ENCODE assay signal across 1 cellular context in the genomic region with DNA sequence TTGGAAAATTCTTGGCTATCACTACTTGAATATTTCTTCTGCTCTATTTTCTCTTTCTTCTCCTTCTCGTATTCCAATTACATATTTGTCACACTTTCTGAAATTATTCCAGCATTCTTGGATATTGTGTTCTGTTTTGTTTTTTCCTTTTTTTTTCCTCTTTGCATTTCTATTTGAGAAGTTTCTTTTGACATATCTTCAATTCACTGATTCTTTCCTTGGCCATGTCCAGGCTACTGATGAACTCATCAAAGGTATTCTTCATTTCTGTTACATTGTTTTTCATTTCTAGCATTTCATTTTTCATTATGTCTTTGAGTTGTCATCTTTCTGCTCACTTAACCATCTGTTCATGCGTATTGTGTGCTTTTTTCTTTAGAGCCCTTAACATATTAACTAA.
TF ChIP-seq lines count a peak whose summit lies in the region.

No MANE protein-coding gene starts in this region.

TF ChIP-seq in K562, 482 proteins besides CTCF, POLR2A, EP300 and RAD21:
- TF ChIP-seq DACH1 (IDR thresholded peaks at IDR 0.05; ENCODE audit: partially characterized antibody): no peak
- TF ChIP-seq TRIM28 (IDR thresholded peaks at IDR 0.05): peak; percentile 91
- TF ChIP-seq POLR3G (IDR thresholded peaks at IDR 0.05; ENCODE audit: extremely low read depth, insufficient read length, insufficient replicate concordance): no peak
- no peak for TF ChIP-seq ZFP30 (CRISPR knock-in tag; IDR thresholded peaks at IDR 0.05; ENCODE audit: borderline replicate concordance)
- TF ChIP-seq POLR3A (IDR thresholded peaks at IDR 0.05; ENCODE audit: borderline replicate concordance, extremely low read depth, insufficient read depth, insufficient read length): no peak
- no peak for TF ChIP-seq DMBX1 (CRISPR knock-in tag; IDR thresholded peaks at IDR 0.05; ENCODE audit: borderline replicate concordance)
- TF ChIP-seq, protein P1, sequence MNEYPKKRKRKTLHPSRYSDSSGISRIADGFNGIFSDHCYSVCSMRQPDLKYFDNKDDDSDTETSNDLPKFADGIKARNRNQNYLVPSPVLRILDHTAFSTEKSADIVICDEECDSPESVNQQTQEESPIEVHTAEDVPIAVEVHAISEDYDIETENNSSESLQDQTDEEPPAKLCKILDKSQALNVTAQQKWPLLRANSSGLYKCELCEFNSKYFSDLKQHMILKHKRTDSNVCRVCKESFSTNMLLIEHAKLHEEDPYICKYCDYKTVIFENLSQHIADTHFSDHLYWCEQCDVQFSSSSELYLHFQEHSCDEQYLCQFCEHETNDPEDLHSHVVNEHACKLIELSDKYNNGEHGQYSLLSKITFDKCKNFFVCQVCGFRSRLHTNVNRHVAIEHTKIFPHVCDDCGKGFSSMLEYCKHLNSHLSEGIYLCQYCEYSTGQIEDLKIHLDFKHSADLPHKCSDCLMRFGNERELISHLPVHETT (CRISPR knock-in tag; conservative IDR thresholded peaks at IDR 0.05 in 1 of 2, IDR thresholded peaks at IDR 0.05 in 1 of 2): no peak
- no peak for TF ChIP-seq POLR2AphosphoS2 (IDR thresholded peaks at IDR 0.05; ENCODE audit: low read length)
- 0 out of 2 replicates have a peak, but pooled peaks have one; percentile 61 for TF ChIP-seq CBX5 (IDR thresholded peaks at IDR 0.05; ENCODE audit: borderline replicate concordance, low read depth)
- peak in 1 of 2 experiments; percentile 60; a peak in 2 of 4 replicates for TF ChIP-seq TRIM24 (IDR thresholded peaks at IDR 0.05)
- TF ChIP-seq RBM25 (IDR thresholded peaks at IDR 0.05; ENCODE audit: low read depth, low read length, severe bottlenecking): peak; percentile 72
- TF ChIP-seq ZBTB12 (CRISPR knock-in tag; IDR thresholded peaks at IDR 0.05): no peak
- TF ChIP-seq, protein P2, sequence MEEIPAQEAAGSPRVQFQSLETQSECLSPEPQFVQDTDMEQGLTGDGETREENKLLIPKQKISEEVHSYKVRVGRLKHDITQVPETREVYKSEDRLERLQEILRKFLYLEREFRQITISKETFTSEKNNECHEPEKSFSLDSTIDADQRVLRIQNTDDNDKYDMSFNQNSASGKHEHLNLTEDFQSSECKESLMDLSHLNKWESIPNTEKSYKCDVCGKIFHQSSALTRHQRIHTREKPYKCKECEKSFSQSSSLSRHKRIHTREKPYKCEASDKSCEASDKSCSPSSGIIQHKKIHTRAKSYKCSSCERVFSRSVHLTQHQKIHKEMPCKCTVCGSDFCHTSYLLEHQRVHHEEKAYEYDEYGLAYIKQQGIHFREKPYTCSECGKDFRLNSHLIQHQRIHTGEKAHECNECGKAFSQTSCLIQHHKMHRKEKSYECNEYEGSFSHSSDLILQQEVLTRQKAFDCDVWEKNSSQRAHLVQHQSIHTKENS (CRISPR knock-in tag; IDR thresholded peaks at IDR 0.05): no peak
- peak; percentile 57; the same call in 1 of the 2 replicates for TF ChIP-seq HLTF (IDR thresholded peaks at IDR 0.05)
- TF ChIP-seq ZNF609 (CRISPR knock-in tag; IDR thresholded peaks at IDR 0.05; ENCODE audit: borderline replicate concordance): no peak
- TF ChIP-seq BCL6 (CRISPR knock-in tag; IDR thresholded peaks at IDR 0.05): no peak
- TF ChIP-seq IRF2 (CRISPR knock-in tag; IDR thresholded peaks at IDR 0.05): no peak
- no peak for TF ChIP-seq CREB1 (IDR thresholded peaks at IDR 0.05)
- no peak for TF ChIP-seq CREB1 (CRISPR knock-in tag; IDR thresholded peaks at IDR 0.05)
- peak; percentile 60; the same call in 1 of the 2 replicates for TF ChIP-seq SMARCA5 (IDR thresholded peaks at IDR 0.05)
- TF ChIP-seq RHOXF2B (CRISPR knock-in tag; conservative IDR thresholded peaks at IDR 0.05): no peak
- TF ChIP-seq ZFP1 (CRISPR knock-in tag; IDR thresholded peaks at IDR 0.05): no peak
- peak; percentile 92 for TF ChIP-seq ZNF280A (IDR thresholded peaks at IDR 0.05; ENCODE audit: low read depth, partially characterized antibody)
- TF ChIP-seq SRSF1 (IDR thresholded peaks at IDR 0.05; ENCODE audit: low read depth, low read length): no peak
- no peak for TF ChIP-seq TAL1 (IDR thresholded peaks at IDR 0.05)
- TF ChIP-seq XRCC4 (IDR thresholded peaks at IDR 0.05; ENCODE audit: extremely low read depth, insufficient read depth, insufficient read length): no peak
- no peak for TF ChIP-seq GATAD2B (IDR thresholded peaks at IDR 0.05; ENCODE audit: borderline replicate concordance)
- TF ChIP-seq SRSF7 (optimal IDR thresholded peaks at IDR 0.05; ENCODE audit: low read depth, low read length): no peak
- TF ChIP-seq, protein P3, sequence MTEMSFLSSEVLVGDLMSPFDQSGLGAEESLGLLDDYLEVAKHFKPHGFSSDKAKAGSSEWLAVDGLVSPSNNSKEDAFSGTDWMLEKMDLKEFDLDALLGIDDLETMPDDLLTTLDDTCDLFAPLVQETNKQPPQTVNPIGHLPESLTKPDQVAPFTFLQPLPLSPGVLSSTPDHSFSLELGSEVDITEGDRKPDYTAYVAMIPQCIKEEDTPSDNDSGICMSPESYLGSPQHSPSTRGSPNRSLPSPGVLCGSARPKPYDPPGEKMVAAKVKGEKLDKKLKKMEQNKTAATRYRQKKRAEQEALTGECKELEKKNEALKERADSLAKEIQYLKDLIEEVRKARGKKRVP (CRISPR knock-in tag; IDR thresholded peaks at IDR 0.05): no peak
- TF ChIP-seq KDM5B (IDR thresholded peaks at IDR 0.05; ENCODE audit: insufficient replicate concordance, low read depth, low read length): no peak
- peak in 1 of 2 experiments; percentile 92; a peak in 2 of 3 replicates for TF ChIP-seq CBX3 (IDR thresholded peaks at IDR 0.05; ENCODE audit: borderline replicate concordance in 1 of 2, low read length in 2 of 2)
- no peak for TF ChIP-seq POLR2AphosphoS5 (IDR thresholded peaks at IDR 0.05; ENCODE audit: control insufficient read depth, insufficient read depth, low read depth, low read length)
- no peak for TF ChIP-seq CHD1 (IDR thresholded peaks at IDR 0.05; ENCODE audit: low read length)
- TF ChIP-seq, protein P4, sequence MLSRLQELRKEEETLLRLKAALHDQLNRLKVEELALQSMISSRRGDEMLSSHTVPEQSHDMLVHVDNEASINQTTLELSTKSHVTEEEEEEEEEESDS (CRISPR knock-in tag; IDR thresholded peaks at IDR 0.05): no peak
- TF ChIP-seq, protein P5, sequence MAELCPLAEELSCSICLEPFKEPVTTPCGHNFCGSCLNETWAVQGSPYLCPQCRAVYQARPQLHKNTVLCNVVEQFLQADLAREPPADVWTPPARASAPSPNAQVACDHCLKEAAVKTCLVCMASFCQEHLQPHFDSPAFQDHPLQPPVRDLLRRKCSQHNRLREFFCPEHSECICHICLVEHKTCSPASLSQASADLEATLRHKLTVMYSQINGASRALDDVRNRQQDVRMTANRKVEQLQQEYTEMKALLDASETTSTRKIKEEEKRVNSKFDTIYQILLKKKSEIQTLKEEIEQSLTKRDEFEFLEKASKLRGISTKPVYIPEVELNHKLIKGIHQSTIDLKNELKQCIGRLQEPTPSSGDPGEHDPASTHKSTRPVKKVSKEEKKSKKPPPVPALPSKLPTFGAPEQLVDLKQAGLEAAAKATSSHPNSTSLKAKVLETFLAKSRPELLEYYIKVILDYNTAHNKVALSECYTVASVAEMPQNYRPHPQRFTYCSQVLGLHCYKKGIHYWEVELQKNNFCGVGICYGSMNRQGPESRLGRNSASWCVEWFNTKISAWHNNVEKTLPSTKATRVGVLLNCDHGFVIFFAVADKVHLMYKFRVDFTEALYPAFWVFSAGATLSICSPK (IDR thresholded peaks at IDR 0.05; ENCODE audit: borderline replicate concordance): no peak
- no peak for TF ChIP-seq GTF2A2 (tag; IDR thresholded peaks at IDR 0.05)
- no peak for TF ChIP-seq SMARCB1 (IDR thresholded peaks at IDR 0.05; ENCODE audit: insufficient read length, low read depth)
- TF ChIP-seq PCBP2 (IDR thresholded peaks at IDR 0.05; ENCODE audit: low read depth, low read length, poor library complexity, severe bottlenecking): no peak
